ENCODE assay signal across 9 cellular contexts in genomic region chr6:44116643-44117382, GRCh38. TPM values are rescaled to one million over a fixed set of nuclear protein-coding genes. Genes with fewer than 3 reads are reported as not detected.
A peak's percentile ranks its signal among the peaks of the same experiment; 100 is the strongest.
DNase-seq lines count a peak whose midpoint lies in the region; ATAC-seq and TF ChIP-seq lines count a peak whose summit lies in the region.
"Had no signal": no experiment of that assay in that cellular context is flagged by ENCODE, and none has a peak within 500 bp of the region (broad histone marks: within the 10 kb centered on the region; RNA-seq: fewer than 3 reads in every experiment).

No MANE protein-coding gene starts in this region.

- H3K27me3 ChIP-seq in psoas muscle (ENCODE audit: insufficient read depth in 3 of 3, low read length in 2 of 3) = no peaks in the 10 kb centered on the region
- H3K27me3 ChIP-seq: body of pancreas had no signal

- TF ChIP-seq CTCF in epithelial cell of proximal tubule (conservative IDR thresholded peaks at IDR 0.05; ENCODE audit: low read depth, low read length) = no peak
- no peak for TF ChIP-seq CTCF in psoas muscle (IDR thresholded peaks at IDR 0.05)

- H3K27ac ChIP-seq in psoas muscle = peak overlapping the region; percentile 99

- DNase-seq in Caki2 (ENCODE audit: low read depth) (peak; percentile 75), RPMI8226 (peak; percentile 43), epithelial cell of proximal tubule (ENCODE audit: low read depth) (no peak), psoas muscle (no peak), head of caudate nucleus (no peak), middle frontal gyrus (ENCODE audit: extremely low spot score, low spot score) (no peak), CD1c-positive myeloid dendritic cell (ENCODE audit: extremely low spot score) (no peak), DMS79 (lab: John Stamatoyannopoulos, UW) (no peak)

- H3K4me1 ChIP-seq in psoas muscle = peaks cover 80% of the 10 kb centered on the region

- peaks cover 4 to 39% of the 10 kb centered on the region in 2 donors for H3K36me3 ChIP-seq in psoas muscle (ENCODE audit: insufficient read depth in 1 of 2, low read depth in 1 of 2)

- H3K4me3 ChIP-seq in epithelial cell of proximal tubule (ENCODE audit: low read depth, low read length) (peak overlapping the region; percentile 12), psoas muscle (peak overlapping the region; percentile 23)
- H3K4me3 ChIP-seq: body of pancreas had no signal

- in situ Hi-C loops in Caki2 (cut with HindIII; ENCODE audit: low pct_unique_long_range_greater_than_20kb, low sequenced_read_pairs) = no loop called here

- WGBS in psoas muscle, 3 donors = 12 to 25% (median 18%) methylated on average over 3 of the region's 3 CpGs

- H3K9me3 ChIP-seq in psoas muscle = no peaks in the 10 kb centered on the region

- intact Hi-C loops in psoas muscle (cut with DNase I) = no loop called here
- intact Hi-C loops in head of caudate nucleus (cut with DNase I) = no loop called here

- ATAC-seq in psoas muscle = peak; percentile 9 to 58 (median 40)

RNA-seq across cellular contexts. Expression of gene MRPL14, which starts 10.4 kb away (rescaled TPM):
- total RNA-seq in Caki2 (2014; rRNA removed; shearing (Covaris generic); ENCODE audit: low replicate concordance) = 119 and 157 TPM in 2 replicates
- total RNA-seq in epithelial cell of proximal tubule = 95.5 and 167 TPM in 2 replicates
- 100 to 1,000 TPM in 3 of 4 donors, 10 to 100 TPM in 1; 62.3 to 177 (median 113) TPM for total RNA-seq in psoas muscle
- polyA plus RNA-seq in psoas muscle = 100 to 1,000 TPM; 166 to 308 (median 197) TPM

RNA-seq across cellular contexts. Expression of gene TMEM63B, which starts 10.5 kb away (rescaled TPM):
- total RNA-seq in Caki2 (2014; rRNA removed; shearing (Covaris generic); ENCODE audit: low replicate concordance) = 6.2 and 7.3 TPM in 2 replicates
- 35.2 and 47.9 TPM in 2 replicates for total RNA-seq in epithelial cell of proximal tubule
- 100 to 1,000 TPM in 1 of 4 donors, 10 to 100 TPM in 3; 32.7 to 121 (median 40.3) TPM for total RNA-seq in psoas muscle
- 10 to 100 TPM; 23.5 to 39.2 (median 27.9) TPM for polyA plus RNA-seq in psoas muscle

RNA-seq across cellular contexts. Expression of gene CAPN11, which starts 41.8 kb away (rescaled TPM):
- total RNA-seq in Caki2 (2014; rRNA removed; shearing (Covaris generic); ENCODE audit: low replicate concordance) = not detected in 2 replicates
- total RNA-seq in epithelial cell of proximal tubule = not detected in 2 replicates
- total RNA-seq in psoas muscle = under 1 TPM in 1 of 4 donors, not detected in 3; 0.32 TPM
- polyA plus RNA-seq in psoas muscle = under 1 TPM; 0.05 to 0.16 (median 0.11) TPM

Comparison
In these comparisons a context has a peak if more than half of its experiments do, and no peak if none do; other contexts are left out.
1. DNase-seq: peak in Caki2 (single experiment) and RPMI8226 (single experiment); none in epithelial cell of proximal tubule (single experiment), psoas muscle (0 of 2), head of caudate nucleus (0 of 42), middle frontal gyrus (single experiment), CD1c-positive myeloid dendritic cell (single experiment) and DMS79 (single experiment).